Comparison of ENCODE assay signal across 15 cellular contexts in the genomic region with DNA sequence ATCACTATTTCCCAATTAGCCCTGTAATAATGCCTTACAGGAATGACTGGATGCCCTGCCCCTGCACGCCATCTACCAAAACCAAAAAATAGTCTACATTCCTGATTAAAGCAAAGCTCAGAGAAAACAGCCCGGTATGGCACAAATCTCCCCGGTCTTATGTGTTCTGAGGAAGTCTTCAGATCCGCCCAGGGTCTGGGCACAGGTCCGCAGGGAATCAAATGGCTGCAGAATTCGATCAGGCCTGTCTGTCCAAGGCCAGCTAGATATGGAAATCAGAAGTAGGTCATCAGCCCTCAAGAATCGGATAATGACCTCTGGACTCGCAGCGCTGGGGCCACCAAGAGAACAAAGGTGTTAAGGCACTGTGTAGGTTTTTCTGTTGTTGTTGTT.
DNase-seq lines count a peak whose midpoint lies in the region; ATAC-seq, FAIRE-seq and TF ChIP-seq lines count a peak whose summit lies in the region.
"Had no signal": no experiment of that assay in that cellular context is flagged by ENCODE, and none has a peak within 500 bp of the region (broad histone marks: within the 10 kb centered on the region; RNA-seq: fewer than 3 reads in every experiment).

No MANE protein-coding gene starts in this region.

- H3K4me3 ChIP-seq in heart right ventricle (no peak overlapping the region), mesenchymal stem cell (ENCODE audit: insufficient read depth in 1 of 2, low read depth in 1 of 2, low read length in 2 of 2) (no peak overlapping the region)
- H3K4me3 ChIP-seq: body of pancreas, testis had no signal

- H2AK5ac ChIP-seq in mesenchymal stem cell (ENCODE audit: low read length, severe bottlenecking) = peak overlapping the region; percentile 49

- H2BK120ac ChIP-seq in mesenchymal stem cell (ENCODE audit: low read depth, low read length) = peak overlapping the region; percentile 81

- H3K4me1 ChIP-seq in heart right ventricle = peaks cover 9 to 62% (median 31%) of the 10 kb centered on the region in 9 donors
- peaks cover 11% of the 10 kb centered on the region for H3K4me1 ChIP-seq in mesenchymal stem cell (ENCODE audit: control insufficient read depth, insufficient read depth, low read depth, low read length)

- DNase-seq in heart right ventricle = no peak
- no peak for DNase-seq in Right ventricle myocardium superior
- DNase-seq in astrocyte of the hippocampus (ENCODE audit: low read depth, low spot score) = peak; percentile 60
- DNase-seq in mesenchymal stem cell = no peak
- DNase-seq in urothelium cell line (ENCODE audit: low spot score) = peak; percentile 27
- no peak for DNase-seq in T1000 (lab: John Stamatoyannopoulos, UW)
- no peak for DNase-seq in COR-L47 (lab: John Stamatoyannopoulos, UW)
- no peak for DNase-seq in GM13976 (ENCODE audit: low spot score)
- DNase-seq: activated CD8-positive, alpha-beta memory T cell treated with anti-CD3 and anti-CD28 coated beads for 24 hours; NCI-H1930; stimulated activated CD4-positive, alpha-beta T cell treated with anti-CD3 and anti-CD28 coated beads, Interleukin-4, amount 100 ng/mL, for 4 hours; testis had no signal

- H3K79me1 ChIP-seq in mesenchymal stem cell (replicated peaks; ENCODE audit: low read length, poor library complexity, severe bottlenecking) = peaks cover 11% of the 10 kb centered on the region

- no peak overlapping the region for H2BK5ac ChIP-seq in mesenchymal stem cell (ENCODE audit: low read depth, low read length, poor library complexity, severe bottlenecking)

- no peak overlapping the region for H2BK15ac ChIP-seq in mesenchymal stem cell (ENCODE audit: low read depth, poor library complexity, severe bottlenecking)

- peak overlapping the region in 1 of 2 experiments; percentile 85 for H3K4ac ChIP-seq in mesenchymal stem cell (ENCODE audit: low read depth in 1 of 2, low read length in 2 of 2)

- H2AFZ ChIP-seq in mesenchymal stem cell (ENCODE audit: low read depth, low read length) = no peak overlapping the region

- no peak overlapping the region for H3K14ac ChIP-seq in mesenchymal stem cell (ENCODE audit: low read length in 2 of 2)

- WGBS in heart right ventricle, 2 donors = 85 to 90% methylated on average over 9 of the region's 9 CpGs
- WGBS in mesenchymal stem cell = 84% methylated on average over 9 of the region's 9 CpGs

- TF ChIP-seq CTCF in heart right ventricle (IDR thresholded peaks at IDR 0.05) (no peak), GM13976 (IDR thresholded peaks at IDR 0.05; ENCODE audit: borderline replicate concordance, control extremely low read depth, extremely low read depth, insufficient read depth, missing control alignments) (no peak)

- H3K4me2 ChIP-seq in mesenchymal stem cell (ENCODE audit: low read length, poor library complexity, severe bottlenecking) = no peak overlapping the region

- H3K23ac ChIP-seq in mesenchymal stem cell (ENCODE audit: low read length in 2 of 2) = no peak overlapping the region

- H3K9me3 ChIP-seq in heart right ventricle (no peaks in the 10 kb centered on the region), mesenchymal stem cell (ENCODE audit: control insufficient read depth, low read length) (no peaks in the 10 kb centered on the region)
- H3K9me3 ChIP-seq: body of pancreas, testis had no signal

- H4K8ac ChIP-seq in mesenchymal stem cell (ENCODE audit: low read length) = peak overlapping the region; percentile 3

- H3K27me3 ChIP-seq in heart right ventricle = no peaks in the 10 kb centered on the region
- no peaks in the 10 kb centered on the region for H3K27me3 ChIP-seq in mesenchymal stem cell (ENCODE audit: control insufficient read depth in 1 of 2, insufficient read depth in 1 of 2, low read length in 2 of 2)
- H3K27me3 ChIP-seq: body of pancreas, testis had no signal

- H3K36me3 ChIP-seq in heart right ventricle (no peaks in the 10 kb centered on the region), mesenchymal stem cell (ENCODE audit: control insufficient read depth in 1 of 2, insufficient read depth in 2 of 2, low read depth in 1 of 2, low read length in 2 of 2) (no peaks in the 10 kb centered on the region)

- H3K27ac ChIP-seq in heart right ventricle = peak overlapping the region in 8 of 10 donors; percentile 28 to 67 (median 60)
- peak overlapping the region; percentile 19 for H3K27ac ChIP-seq in mesenchymal stem cell (ENCODE audit: low read length, poor library complexity, severe bottlenecking)

- H3K18ac ChIP-seq in mesenchymal stem cell (ENCODE audit: low read depth in 1 of 2, low read length in 2 of 2) = peak overlapping the region; percentile 50 to 91

- intact Hi-C loops in heart right ventricle (cut with DNase I) (no loop called here), Right ventricle myocardium superior (cut with DNase I) (no loop called here)

- FAIRE-seq in urothelium cell line (lab: Jason Lieb, UNC) = no peak
- FAIRE-seq: frontal cortex, GM19239 had no signal

- peak overlapping the region; percentile 92 to 97 for H2BK12ac ChIP-seq in mesenchymal stem cell (ENCODE audit: low read length in 2 of 2)

- ATAC-seq in heart right ventricle (peak in 1 of 8 donors; percentile 2), Right ventricle myocardium superior (ENCODE audit: poor library complexity) (no peak)

- H4K91ac ChIP-seq in mesenchymal stem cell (ENCODE audit: low read length) = no peak overlapping the region

- in situ Hi-C loops in GM13976 (cut with MboI; ENCODE audit: low sequenced_read_pairs, unreplicated experiment) = no loop called here

- H3K9ac ChIP-seq in mesenchymal stem cell (ENCODE audit: low read length) = no peak overlapping the region

Comparison
In these comparisons a context has a peak if more than half of its experiments do, and no peak if none do; other contexts are left out.
1. DNase-seq: peak in astrocyte of the hippocampus (single experiment) and urothelium cell line (single experiment); none in heart right ventricle (0 of 2), Right ventricle myocardium superior (single experiment), mesenchymal stem cell (single experiment), T1000 (single experiment), COR-L47 (single experiment) and GM13976 (single experiment).